Comparison of ENCODE assay signal across 15 cellular contexts in genomic region chr22:49547751-49548239, GRCh38.
"Had no signal": no experiment of that assay in that cellular context is flagged by ENCODE, and none has a peak within 500 bp of the region (broad histone marks: within the 10 kb centered on the region; RNA-seq: fewer than 3 reads in every experiment).

No MANE protein-coding gene starts in this region.

- H3K27me3 Mint-ChIP-seq: activated CD4-positive, alpha-beta T cell treated with anti-CD3 and anti-CD28 coated beads for 36 hours; naive B cell had no signal

- H3K36me3 ChIP-seq: adrenal gland, uterus had no signal

- H3K4me1 ChIP-seq: adrenal gland, uterus had no signal

- H3K4me1 Mint-ChIP-seq: activated CD4-positive, alpha-beta T cell treated with anti-CD3 and anti-CD28 coated beads for 36 hours had no signal

- H3K9me3 ChIP-seq: adrenal gland, uterus had no signal

- H3K4me3 ChIP-seq: adrenal gland, coronary artery, uterus had no signal

- H3K27ac ChIP-seq: adrenal gland, coronary artery, uterus, VCaP had no signal

- ATAC-seq: activated CD4-positive, alpha-beta T cell treated with anti-CD3 and anti-CD28 coated beads for 36 hours had no signal

- H3K27ac Mint-ChIP-seq: activated CD4-positive, alpha-beta T cell treated with anti-CD3 and anti-CD28 coated beads for 36 hours; activated naive CD4-positive, alpha-beta T cell treated with anti-CD3 and anti-CD28 coated beads for 36 hours; activated T-helper 1 cell treated with anti-CD3 and anti-CD28 coated beads, Interleukin-12 subunit alpha, Interleukin-12 subunit beta, Interleukin-2, Interleukin-4 antibody, amounts not matched to agents 30 ng/mL and 10 ng/mL and 1 ng/mL, durations not matched to agents 14 hours and 24 hours and 36 hours had no signal

- H3K4me3 Mint-ChIP-seq: activated CD4-positive, alpha-beta T cell treated with anti-CD3 and anti-CD28 coated beads for 36 hours; activated naive CD4-positive, alpha-beta T cell treated with anti-CD3 and anti-CD28 coated beads for 36 hours; activated T-helper 1 cell treated with anti-CD3 and anti-CD28 coated beads, Interleukin-12 subunit alpha, Interleukin-12 subunit beta, Interleukin-2, Interleukin-4 antibody, amounts not matched to agents 30 ng/mL and 10 ng/mL and 1 ng/mL, durations not matched to agents 14 hours and 24 hours and 36 hours; naive B cell had no signal

- H3K27me3 ChIP-seq: adrenal gland, uterus had no signal

- DNase-seq: activated CD4-positive, alpha-beta T cell treated with anti-CD3 and anti-CD28 coated beads for 36 hours; activated naive CD4-positive, alpha-beta T cell treated with anti-CD3 and anti-CD28 coated beads for 36 hours; central memory CD4-positive, alpha-beta T cell; effector CD4-positive, alpha-beta T cell; foreskin melanocyte; islet precursor cell; naive B cell; stimulated activated CD4-positive, alpha-beta T cell treated with anti-CD3 and anti-CD28 coated beads, Interleukin-2, amount 100 ng/mL, for 48 hours; stimulated activated naive CD4-positive, alpha-beta T cell treated with Interleukin-2 at 50 U/mL for 16 hours; T1000; uterus had no signal
